14 cellular contexts compared by ENCODE assay signal in the genomic region with DNA sequence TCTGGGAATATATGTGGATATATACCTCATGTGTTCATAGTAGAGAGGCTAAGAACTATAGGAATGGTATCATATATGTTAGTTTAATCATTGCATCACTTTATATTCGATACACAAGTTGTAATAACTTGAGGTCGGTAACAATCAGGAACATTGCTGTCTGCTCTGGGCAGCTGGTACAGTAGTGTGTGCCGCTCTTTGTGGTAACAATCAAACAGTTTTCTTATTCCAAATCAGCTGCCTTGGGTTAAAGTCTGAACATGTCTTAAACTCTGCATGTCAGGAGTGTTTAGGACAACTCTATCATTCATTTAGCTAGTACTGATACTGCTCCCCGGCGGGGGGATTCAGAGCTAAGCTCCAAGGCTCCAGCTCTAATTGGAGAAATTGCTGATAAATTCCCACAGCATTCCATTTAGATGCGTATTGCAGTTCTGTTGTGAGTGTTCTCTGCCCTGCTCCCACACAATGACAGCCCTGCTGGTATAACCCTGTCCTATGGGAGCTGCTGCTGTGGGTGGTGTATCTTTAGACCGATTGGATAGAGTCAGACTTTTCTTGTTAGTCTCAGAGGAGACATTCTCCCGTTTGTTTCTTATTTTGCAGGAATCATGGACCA.
DNase-seq lines count a peak whose midpoint lies in the region; ATAC-seq, FAIRE-seq and TF ChIP-seq lines count a peak whose summit lies in the region.
"Had no signal": no experiment of that assay in that cellular context is flagged by ENCODE, and none has a peak within 500 bp of the region (broad histone marks: within the 10 kb centered on the region; RNA-seq: fewer than 3 reads in every experiment).

No MANE protein-coding gene starts in this region.

- H3K27me3 ChIP-seq in BE2C (no peaks in the 10 kb centered on the region), endodermal cell (ENCODE audit: control insufficient read depth, insufficient read depth, low read length, poor library complexity, severe bottlenecking) (no peaks in the 10 kb centered on the region), gastrocnemius medialis (no peaks in the 10 kb centered on the region)
- H3K27me3 ChIP-seq: sigmoid colon had no signal

- H3K4me1 Mint-ChIP-seq in endodermal cell, result peaks cover 2% of the 10 kb centered on the region
- H3K4me1 Mint-ChIP-seq in activated naive CD8-positive, alpha-beta T cell treated with anti-CD3 and anti-CD28 coated beads, Interleukin-2, amount 50 U/mL, for 24 hours, result no peaks in the 10 kb centered on the region
- H3K4me1 Mint-ChIP-seq: CD4-positive, alpha-beta memory T cell had no signal

- no peak overlapping the region for H3K27ac Mint-ChIP-seq in endodermal cell
- no peak overlapping the region for H3K27ac Mint-ChIP-seq in activated naive CD8-positive, alpha-beta T cell treated with anti-CD3 and anti-CD28 coated beads, Interleukin-2, amount 50 U/mL, for 24 hours
- H3K27ac Mint-ChIP-seq: CD4-positive, alpha-beta memory T cell had no signal

- intact Hi-C loops in gastrocnemius medialis (cut with DNase I; ENCODE audit: low total_unique reads), result no loop called here

- 88 to 90% methylated on average over 5 to 8 of the region's 8 CpGs for WGBS in endodermal cell (ENCODE audit: insufficient coverage in 1 of 2, insufficient read length in 1 of 2), 2 experiments

- no peak overlapping the region for H3K9ac ChIP-seq in endodermal cell (ENCODE audit: extremely low read depth, low read length, poor library complexity, severe bottlenecking)

- DNase-seq in BE2C (peak; percentile 44), NCI-H226 (peak; percentile 63), endodermal cell (peak; percentile 49), myocyte (ENCODE audit: low read depth) (peak; percentile 82), gastrocnemius medialis (no peak), D721Med (ENCODE audit: insufficient read length, low spot score) (no peak)
- no peak for DNase-seq in activated naive CD4-positive, alpha-beta T cell treated with anti-CD3 and anti-CD28 coated beads, Interleukin-2, amount 50 U/mL, for 16 hours
- no peak for DNase-seq in activated naive CD8-positive, alpha-beta T cell treated with anti-CD3 and anti-CD28 coated beads, Interleukin-2, amount 50 U/mL, for 24 hours
- DNase-seq: activated T-cell treated with anti-CD3 and anti-CD28 coated beads, Interleukin-2, amount 50 U/mL, for 4 hours; CD4-positive, alpha-beta memory T cell; NCI-H2227 treated with DMSO at 0.1 percent for 48 hours; sigmoid colon had no signal

- no peak for ATAC-seq in gastrocnemius medialis
- ATAC-seq in activated naive CD8-positive, alpha-beta T cell treated with anti-CD3 and anti-CD28 coated beads, Interleukin-2, amount 50 U/mL, for 24 hours, result no peak
- ATAC-seq: activated T-cell treated with anti-CD3 and anti-CD28 coated beads, Interleukin-2, amount 50 U/mL, for 4 hours had no signal

- FAIRE-seq in D721Med (lab: Jason Lieb, UNC), result no peak
- FAIRE-seq: colon, RCC 7860 had no signal

- H3K36me3 ChIP-seq in BE2C (no peaks in the 10 kb centered on the region), endodermal cell (ENCODE audit: control insufficient read depth, insufficient read depth, low read length) (no peaks in the 10 kb centered on the region), gastrocnemius medialis (no peaks in the 10 kb centered on the region)
- H3K36me3 ChIP-seq: sigmoid colon had no signal

- no peak for TF ChIP-seq CTCF in BE2C (IDR thresholded peaks at IDR 0.05; ENCODE audit: low read depth, low read length)
- TF ChIP-seq CTCF in endodermal cell (conservative IDR thresholded peaks at IDR 0.05), result no peak
- no peak for TF ChIP-seq CTCF in gastrocnemius medialis (IDR thresholded peaks at IDR 0.05 in 4 of 5, conservative IDR thresholded peaks at IDR 0.05 in 1 of 5)
- TF ChIP-seq CTCF in D721Med (IDR thresholded peaks at IDR 0.05; ENCODE audit: insufficient read depth, missing control alignments), result no peak

- H3K4me1 ChIP-seq in BE2C (peaks cover 4% of the 10 kb centered on the region), endodermal cell (ENCODE audit: control insufficient read depth, insufficient read depth, low read length) (no peaks in the 10 kb centered on the region), gastrocnemius medialis (no peaks in the 10 kb centered on the region)

- no peak overlapping the region for H3K4me3 Mint-ChIP-seq in endodermal cell
- no peak overlapping the region for H3K4me3 Mint-ChIP-seq in activated naive CD8-positive, alpha-beta T cell treated with anti-CD3 and anti-CD28 coated beads, Interleukin-2, amount 50 U/mL, for 24 hours
- H3K4me3 Mint-ChIP-seq: activated T-cell treated with anti-CD3 and anti-CD28 coated beads, Interleukin-2, amount 50 U/mL, for 4 hours; CD4-positive, alpha-beta memory T cell had no signal

- in situ Hi-C loops in gastrocnemius medialis (cut with MboI; ENCODE audit: low sequenced_read_pairs in 4 of 4), result no loop called here

- H3K27ac ChIP-seq in endodermal cell (ENCODE audit: low read depth, low read length) (no peak overlapping the region), gastrocnemius medialis (no peak overlapping the region)

- H3K27me3 Mint-ChIP-seq in endodermal cell (ENCODE audit: insufficient read depth), result no peaks in the 10 kb centered on the region
- no peaks in the 10 kb centered on the region for H3K27me3 Mint-ChIP-seq in activated naive CD8-positive, alpha-beta T cell treated with anti-CD3 and anti-CD28 coated beads, Interleukin-2, amount 50 U/mL, for 24 hours
- H3K27me3 Mint-ChIP-seq: CD4-positive, alpha-beta memory T cell had no signal

- no peaks in the 10 kb centered on the region for H3K36me3 Mint-ChIP-seq in endodermal cell (ENCODE audit: low read depth)
- no peaks in the 10 kb centered on the region for H3K36me3 Mint-ChIP-seq in activated naive CD8-positive, alpha-beta T cell treated with anti-CD3 and anti-CD28 coated beads, Interleukin-2, amount 50 U/mL, for 24 hours (ENCODE audit: low read depth)
- H3K36me3 Mint-ChIP-seq: CD4-positive, alpha-beta memory T cell had no signal

- H3K9me3 ChIP-seq in BE2C, result no peaks in the 10 kb centered on the region
- H3K9me3 ChIP-seq in endodermal cell (ENCODE audit: control insufficient read depth, low read length), result no peaks in the 10 kb centered on the region
- H3K9me3 ChIP-seq in gastrocnemius medialis, result no peaks in the 10 kb centered on the region
- H3K9me3 ChIP-seq: sigmoid colon had no signal

- H3K9me3 Mint-ChIP-seq in endodermal cell, result no peaks in the 10 kb centered on the region
- peaks cover 4% of the 10 kb centered on the region for H3K9me3 Mint-ChIP-seq in activated naive CD8-positive, alpha-beta T cell treated with anti-CD3 and anti-CD28 coated beads, Interleukin-2, amount 50 U/mL, for 24 hours

- TF ChIP-seq POLR2A in gastrocnemius medialis (IDR thresholded peaks at IDR 0.05), result no peak

- H3K4me3 ChIP-seq in BE2C (ENCODE audit: low read depth, low read length) (no peak overlapping the region), endodermal cell (ENCODE audit: low read length) (no peak overlapping the region), gastrocnemius medialis (no peak overlapping the region)
- H3K4me3 ChIP-seq: sigmoid colon had no signal

Comparison
In these comparisons a context has a peak if more than half of its experiments do, and no peak if none do; other contexts are left out.
1. DNase-seq: peak in BE2C (single experiment), NCI-H226 (single experiment), endodermal cell (single experiment) and myocyte (single experiment); none in gastrocnemius medialis (0 of 2), activated naive CD4-positive, alpha-beta T cell treated with anti-CD3 and anti-CD28 coated beads, Interleukin-2, amount 50 U/mL, for 16 hours (single experiment), activated naive CD8-positive, alpha-beta T cell treated with anti-CD3 and anti-CD28 coated beads, Interleukin-2, amount 50 U/mL, for 24 hours (single experiment) and D721Med (single experiment).